1 cellular context compared by ENCODE assay signal in genomic region chr5:8784692-8785091, GRCh38.
TF ChIP-seq lines count a peak whose summit lies in the region.

No MANE protein-coding gene starts in this region.

TF ChIP-seq in K562, 482 proteins besides CTCF, POLR2A, EP300 and RAD21 (continued from another document):
- TF ChIP-seq NR0B1 (IDR thresholded peaks at IDR 0.05; ENCODE audit: partially characterized antibody), result no peak
- no peak for TF ChIP-seq ZMIZ1 (IDR thresholded peaks at IDR 0.05; ENCODE audit: low read depth in 2 of 2, low read length in 2 of 2)
- no peak for TF ChIP-seq KDM2B (CRISPR knock-in tag; IDR thresholded peaks at IDR 0.05)
- TF ChIP-seq E2F8 (IDR thresholded peaks at IDR 0.05; ENCODE audit: low read depth, partially characterized antibody), result no peak
